In the genomic region with DNA sequence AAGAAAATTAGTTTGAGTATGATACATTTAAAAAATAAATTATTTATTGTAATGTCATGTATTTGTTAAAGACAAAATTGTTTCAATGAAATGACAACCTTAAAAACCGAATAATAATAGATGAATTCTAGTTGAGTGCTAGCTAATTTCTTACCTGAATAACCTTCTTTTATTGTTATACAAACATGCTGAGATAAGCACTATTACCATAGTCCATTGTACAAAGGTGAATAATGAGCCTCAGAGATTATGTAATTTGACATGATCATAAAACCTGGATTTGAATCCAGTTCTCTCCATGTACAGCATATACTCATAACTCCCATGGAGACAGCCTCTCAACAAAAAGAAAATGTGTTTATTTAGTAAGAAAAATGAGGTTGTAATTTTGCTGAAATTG, we compare ENCODE assay signal across 10 cellular contexts.
"Had no signal": no experiment of that assay in that cellular context is flagged by ENCODE, and none has a peak within 500 bp of the region (broad histone marks: within the 10 kb centered on the region; RNA-seq: fewer than 3 reads in every experiment).

No MANE protein-coding gene starts in this region.

- H3K9ac ChIP-seq: GM23248, KMS-11 had no signal

- H3K4me3 ChIP-seq: GM23248, HAP-1 had no signal

- H2AFZ ChIP-seq: GM23248 had no signal

- ATAC-seq: HCT116 had no signal

- DNase-seq: GM23248, GOT3, H7, HFFc6, KBM-7 had no signal

- H3K9me3 ChIP-seq: HAP-1 had no signal

- H3K36me3 ChIP-seq: HAP-1 had no signal

- H3K27me3 Mint-ChIP-seq: IgD-negative memory B cell had no signal

- H3K4me1 ChIP-seq: HAP-1 had no signal

- H3K4me2 ChIP-seq: KMS-11 had no signal

- H3K9me3 Mint-ChIP-seq: HFFc6 had no signal

- H3K36me3 Mint-ChIP-seq: IgD-negative memory B cell had no signal

- H3K4me3 Mint-ChIP-seq: HFFc6, IgD-negative memory B cell had no signal

- H3K27ac ChIP-seq: GM23248, HL-60, KMS-11 had no signal

- H3K4me1 Mint-ChIP-seq: IgD-negative memory B cell had no signal

- H3K27ac Mint-ChIP-seq: HFFc6, IgD-negative memory B cell had no signal
